1 cellular context compared by ENCODE assay signal in the genomic region with DNA sequence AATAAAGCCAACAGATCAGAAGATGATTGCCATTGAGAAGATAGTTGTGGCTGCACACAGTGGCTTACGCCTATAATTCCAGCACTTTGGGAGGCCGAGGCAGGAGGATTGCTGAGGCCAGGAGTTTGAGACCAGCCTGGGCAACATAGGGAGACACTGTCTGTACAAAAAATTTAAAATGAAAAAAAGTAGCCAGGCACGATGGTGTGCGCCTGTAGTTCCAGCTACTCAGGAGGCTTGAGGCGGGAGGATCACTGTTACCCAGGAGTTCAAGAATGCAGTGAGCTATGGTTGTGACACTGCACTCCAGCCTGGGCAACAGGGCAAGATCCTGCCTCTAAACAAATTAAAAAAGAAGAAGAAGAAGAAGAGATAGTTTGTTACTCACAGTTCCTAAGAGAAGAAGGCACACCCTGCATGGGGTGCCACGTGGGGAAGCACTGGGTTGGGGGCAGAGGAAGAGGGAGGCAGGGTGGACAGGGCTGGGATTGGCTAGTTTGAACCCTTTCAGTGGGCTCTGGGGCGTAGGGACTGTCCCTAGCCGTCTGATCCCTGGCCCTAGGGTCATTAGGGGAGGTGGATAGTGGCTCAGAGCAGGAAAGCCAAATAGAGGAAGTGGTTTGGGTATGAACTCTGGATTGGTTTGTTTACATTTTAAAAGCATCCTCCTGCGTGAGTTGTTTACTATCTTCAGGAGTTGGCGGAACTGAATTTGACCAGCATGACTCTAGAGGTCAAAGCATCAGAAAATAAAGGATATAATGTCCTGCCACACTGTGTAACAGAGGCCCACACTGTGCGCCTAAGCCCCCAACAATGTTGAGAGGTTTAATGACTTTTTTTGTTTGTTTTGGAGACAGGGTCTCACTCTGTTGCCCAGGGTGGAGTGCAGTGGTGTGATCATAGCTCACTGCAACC.
TF ChIP-seq lines count a peak whose summit lies in the region.

No MANE protein-coding gene starts in this region.

TF ChIP-seq in GM12878, 131 proteins besides CTCF, POLR2A, EP300 and RAD21 (continued from another document):
- TF ChIP-seq REST (IDR thresholded peaks at IDR 0.05; ENCODE audit: low read depth, low read length) = no peak
- TF ChIP-seq FOXK2 (IDR thresholded peaks at IDR 0.05) = no peak
- TF ChIP-seq NR2F1 (conservative IDR thresholded peaks at IDR 0.05) = peak; percentile 79
- TF ChIP-seq, protein P1, sequence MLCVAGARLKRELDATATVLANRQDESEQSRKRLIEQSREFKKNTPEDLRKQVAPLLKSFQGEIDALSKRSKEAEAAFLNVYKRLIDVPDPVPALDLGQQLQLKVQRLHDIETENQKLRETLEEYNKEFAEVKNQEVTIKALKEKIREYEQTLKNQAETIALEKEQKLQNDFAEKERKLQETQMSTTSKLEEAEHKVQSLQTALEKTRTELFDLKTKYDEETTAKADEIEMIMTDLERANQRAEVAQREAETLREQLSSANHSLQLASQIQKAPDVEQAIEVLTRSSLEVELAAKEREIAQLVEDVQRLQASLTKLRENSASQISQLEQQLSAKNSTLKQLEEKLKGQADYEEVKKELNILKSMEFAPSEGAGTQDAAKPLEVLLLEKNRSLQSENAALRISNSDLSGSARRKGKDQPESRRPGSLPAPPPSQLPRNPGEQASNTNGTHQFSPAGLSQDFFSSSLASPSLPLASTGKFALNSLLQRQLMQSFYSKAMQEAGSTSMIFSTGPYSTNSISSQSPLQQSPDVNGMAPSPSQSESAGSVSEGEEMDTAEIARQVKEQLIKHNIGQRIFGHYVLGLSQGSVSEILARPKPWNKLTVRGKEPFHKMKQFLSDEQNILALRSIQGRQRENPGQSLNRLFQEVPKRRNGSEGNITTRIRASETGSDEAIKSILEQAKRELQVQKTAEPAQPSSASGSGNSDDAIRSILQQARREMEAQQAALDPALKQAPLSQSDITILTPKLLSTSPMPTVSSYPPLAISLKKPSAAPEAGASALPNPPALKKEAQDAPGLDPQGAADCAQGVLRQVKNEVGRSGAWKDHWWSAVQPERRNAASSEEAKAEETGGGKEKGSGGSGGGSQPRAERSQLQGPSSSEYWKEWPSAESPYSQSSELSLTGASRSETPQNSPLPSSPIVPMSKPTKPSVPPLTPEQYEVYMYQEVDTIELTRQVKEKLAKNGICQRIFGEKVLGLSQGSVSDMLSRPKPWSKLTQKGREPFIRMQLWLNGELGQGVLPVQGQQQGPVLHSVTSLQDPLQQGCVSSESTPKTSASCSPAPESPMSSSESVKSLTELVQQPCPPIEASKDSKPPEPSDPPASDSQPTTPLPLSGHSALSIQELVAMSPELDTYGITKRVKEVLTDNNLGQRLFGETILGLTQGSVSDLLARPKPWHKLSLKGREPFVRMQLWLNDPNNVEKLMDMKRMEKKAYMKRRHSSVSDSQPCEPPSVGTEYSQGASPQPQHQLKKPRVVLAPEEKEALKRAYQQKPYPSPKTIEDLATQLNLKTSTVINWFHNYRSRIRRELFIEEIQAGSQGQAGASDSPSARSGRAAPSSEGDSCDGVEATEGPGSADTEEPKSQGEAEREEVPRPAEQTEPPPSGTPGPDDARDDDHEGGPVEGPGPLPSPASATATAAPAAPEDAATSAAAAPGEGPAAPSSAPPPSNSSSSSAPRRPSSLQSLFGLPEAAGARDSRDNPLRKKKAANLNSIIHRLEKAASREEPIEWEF (IDR thresholded peaks at IDR 0.05; ENCODE audit: insufficient replicate concordance, low read depth, low read length) = no peak
- 0 out of 2 replicates have a peak, but pooled peaks have one; percentile 40 for TF ChIP-seq BCL11A (IDR thresholded peaks at IDR 0.05; ENCODE audit: low read depth, low read length)
- no peak for TF ChIP-seq ZNF207 (IDR thresholded peaks at IDR 0.05; ENCODE audit: borderline replicate concordance)
- no peak for TF ChIP-seq SRF (IDR thresholded peaks at IDR 0.05; ENCODE audit: low read depth in 2 of 2, low read length in 2 of 2)
- peak; percentile 95 for TF ChIP-seq SPI1 (IDR thresholded peaks at IDR 0.05; ENCODE audit: borderline replicate concordance, insufficient read depth, low read depth, low read length)
- TF ChIP-seq IKZF2 (IDR thresholded peaks at IDR 0.05) = peak; percentile 54 to 59
- no peak for TF ChIP-seq HDGF (IDR thresholded peaks at IDR 0.05)
